Comparison of ENCODE assay signal across 25 cellular contexts in the genomic region with DNA sequence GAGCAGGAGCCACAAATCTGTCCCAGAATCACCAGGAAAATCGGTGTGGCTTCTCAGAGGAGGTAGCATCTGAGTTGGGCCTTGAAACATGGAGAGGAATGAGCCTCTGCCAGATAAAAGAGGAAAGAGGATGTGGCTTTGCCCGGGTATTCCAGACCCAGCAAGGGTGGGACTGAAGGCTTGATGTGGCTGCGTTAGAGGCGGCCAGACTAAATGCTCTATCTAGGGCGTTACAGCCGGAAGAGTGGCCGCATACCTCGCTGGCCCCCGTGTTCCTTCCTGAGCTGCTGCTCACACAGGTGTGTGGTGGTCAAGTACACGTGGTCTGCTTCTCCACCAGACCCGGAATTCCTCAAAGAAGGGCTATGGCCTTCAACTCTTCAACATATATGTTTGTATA. TPM values are rescaled to one million over a fixed set of nuclear protein-coding genes. Genes with fewer than 3 reads are reported as not detected.
A peak's percentile ranks its signal among the peaks of the same experiment; 100 is the strongest.
DNase-seq lines count a peak whose midpoint lies in the region; ATAC-seq, FAIRE-seq and TF ChIP-seq lines count a peak whose summit lies in the region.
"Had no signal": no experiment of that assay in that cellular context is flagged by ENCODE, and none has a peak within 500 bp of the region (broad histone marks: within the 10 kb centered on the region; RNA-seq: fewer than 3 reads in every experiment).

No MANE protein-coding gene starts in this region.

- DNase-seq in activated CD4-positive, alpha-beta T cell treated with anti-CD3 and anti-CD28 coated beads, Interleukin-2, amount 10 ng/mL, durations not matched to agents 7 days and 5 days: no peak
- DNase-seq in activated CD4-positive, alpha-beta T cell treated with anti-CD3 and anti-CD28 coated beads for 48 hours: no peak
- DNase-seq in T-cell (no peak), H1 (ENCODE audit: low read depth in 1 of 2, low spot score in 2 of 2) (no peak), urothelium cell line (ENCODE audit: low spot score) (no peak), NCI-H128 (lab: John Stamatoyannopoulos, UW; ENCODE audit: unreplicated experiment) (no peak), heart left ventricle (no peak)
- DNase-seq: AML-193, Caco-2, DMS153, GF-D8, IMR-90, MM.1S, NCI-H1092, NCI-H2107, NCI-H510A, NCI-H774 had no signal

- no peaks in the 10 kb centered on the region for H3K36me3 Mint-ChIP-seq in activated CD4-positive, alpha-beta T cell treated with anti-CD3 and anti-CD28 coated beads, Interleukin-2, amount 10 ng/mL, durations not matched to agents 7 days and 5 days (ENCODE audit: low read depth)
- H3K36me3 Mint-ChIP-seq in T-cell: no peaks in the 10 kb centered on the region

- no peak overlapping the region for H3K56ac ChIP-seq in H1 (replicated peaks; ENCODE audit: insufficient read length, low read depth, low read length)

- TF ChIP-seq CTCF in H1 (IDR thresholded peaks at IDR 0.05; ENCODE audit: control extremely low read depth in 1 of 3, insufficient read depth in 1 of 3, low read depth in 1 of 3, low read length in 3 of 3) (no peak), heart left ventricle (IDR thresholded peaks at IDR 0.05) (no peak)

- peak in 2 of 4 experiments; percentile 31 to 36 for ATAC-seq in T-cell (replicated peaks in 1 of 4)
- ATAC-seq in HG02938 (IDR thresholded peaks at IDR 0.05; ENCODE audit: unreplicated experiment): no peak
- no peak for ATAC-seq in heart left ventricle
- ATAC-seq: Right ventricle myocardium inferior had no signal

- no peak overlapping the region for H4K91ac ChIP-seq in H1 (replicated peaks; ENCODE audit: insufficient read length, low read length)

- CTCF ChIA-PET in activated CD4-positive, alpha-beta T cell treated with anti-CD3 and anti-CD28 coated beads, Interleukin-2, amount 10 ng/mL, durations not matched to agents 7 days and 5 days (lab: Charles Lee): no interaction called here
- CTCF ChIA-PET in T-cell (lab: Charles Lee): no interaction called here
- CTCF ChIA-PET in H1 (lab: Charles Lee; ENCODE audit: partially characterized antibody): interaction anchor here (0.6 to 0.7 kb wide), 2 partner anchors 38 to 122 kb away, joined by 3 read pairs; no protein-coding TSS in a partner anchor

- no peak overlapping the region; the same call in 1 of the 2 replicates for H4K8ac ChIP-seq in H1 (ENCODE audit: extremely low read depth, insufficient read depth, low read length)

- H3K9me3 ChIP-seq in H1 (ENCODE audit: insufficient read depth in 2 of 2, low read depth in 1 of 2, low read length in 1 of 2): no peaks in the 10 kb centered on the region
- H3K9me3 ChIP-seq in heart left ventricle: no peaks in the 10 kb centered on the region
- H3K9me3 ChIP-seq: Caco-2 had no signal

- no peak overlapping the region for H2BK5ac ChIP-seq in H1 (ENCODE audit: low read depth, low read length)

- no peak overlapping the region for H2BK120ac ChIP-seq in H1 (replicated peaks; ENCODE audit: low read depth, low read length)

- no peaks in the 10 kb centered on the region for H3K9me3 Mint-ChIP-seq in activated CD4-positive, alpha-beta T cell treated with anti-CD3 and anti-CD28 coated beads, Interleukin-2, amount 10 ng/mL, durations not matched to agents 7 days and 5 days
- H3K9me3 Mint-ChIP-seq in T-cell: no peaks in the 10 kb centered on the region

- no peak overlapping the region for H3K4me2 ChIP-seq in H1 (ENCODE audit: insufficient read depth in 1 of 2, low read depth in 2 of 2, low read length in 2 of 2)

- H3K27me3 ChIP-seq in H1 (replicated peaks in 1 of 4; ENCODE audit: control insufficient read depth in 3 of 4, extremely low read depth in 1 of 4, insufficient read depth in 3 of 4, low read length in 3 of 4): no peaks in the 10 kb centered on the region
- H3K27me3 ChIP-seq in heart left ventricle: no peaks in the 10 kb centered on the region

- H2AFZ ChIP-seq in H1 (ENCODE audit: low read length): no peak overlapping the region

- no peaks in the 10 kb centered on the region for H3K79me2 ChIP-seq in H1 (ENCODE audit: control insufficient read depth in 1 of 2, insufficient read depth in 2 of 2, low read length in 2 of 2)

- no peak overlapping the region for H3K4me3 Mint-ChIP-seq in activated CD4-positive, alpha-beta T cell treated with anti-CD3 and anti-CD28 coated beads, Interleukin-2, amount 10 ng/mL, durations not matched to agents 7 days and 5 days
- H3K4me3 Mint-ChIP-seq in T-cell: no peak overlapping the region

- peaks cover 17% of the 10 kb centered on the region for H3K4me1 Mint-ChIP-seq in activated CD4-positive, alpha-beta T cell treated with anti-CD3 and anti-CD28 coated beads, Interleukin-2, amount 10 ng/mL, durations not matched to agents 7 days and 5 days
- peaks cover 15 to 21% (median 17%) of the 10 kb centered on the region in 3 donors for H3K4me1 Mint-ChIP-seq in T-cell

- H2BK12ac ChIP-seq in H1 (ENCODE audit: low read depth, low read length): no peak overlapping the region

- POLR2A ChIA-PET in activated CD4-positive, alpha-beta T cell treated with anti-CD3 and anti-CD28 coated beads, Interleukin-2, amount 10 ng/mL, durations not matched to agents 7 days and 5 days (lab: Charles Lee): no interaction called here
- POLR2A ChIA-PET in T-cell (lab: Charles Lee) (interaction anchor here in 1 of 2 donors (0.6 kb wide), 1 partner anchor 14 kb away, joined by 5 read pairs; no protein-coding TSS in a partner anchor), H1 (lab: Charles Lee; ENCODE audit: partially characterized antibody) (no interaction called here)

- no peak for TF ChIP-seq POLR2A in H1 (IDR thresholded peaks at IDR 0.05; ENCODE audit: control extremely low read depth in 1 of 2, low read depth in 2 of 2, low read length in 2 of 2)
- TF ChIP-seq POLR2A in heart left ventricle (IDR thresholded peaks at IDR 0.05): no peak

- H3K27ac ChIP-seq in H1 (ENCODE audit: low read depth, low read length) (no peak overlapping the region), heart left ventricle (no peak overlapping the region)
- H3K27ac ChIP-seq: 22Rv1 had no signal

- H3K36me3 ChIP-seq in H1 (ENCODE audit: control insufficient read depth in 2 of 4, insufficient read depth in 4 of 4, low read length in 3 of 4) (no peaks in the 10 kb centered on the region), heart left ventricle (no peaks in the 10 kb centered on the region)

- peaks cover 0 to 6% (median 2%) of the 10 kb centered on the region in 4 experiments; a peak in 4 of 7 replicates for H3K4me1 ChIP-seq in H1 (replicated peaks in 1 of 4; ENCODE audit: control insufficient read depth in 3 of 4, insufficient read depth in 4 of 4, low read length in 3 of 4)
- peaks cover 0 to 6% (median 0%) of the 10 kb centered on the region in 12 donors for H3K4me1 ChIP-seq in heart left ventricle
- H3K4me1 ChIP-seq: Caco-2 had no signal

- no peak for TF ChIP-seq EP300 in H1 (IDR thresholded peaks at IDR 0.05; ENCODE audit: borderline replicate concordance in 1 of 2, low read depth in 2 of 2, low read length in 2 of 2)

- no peak overlapping the region for H3K23ac ChIP-seq in H1 (ENCODE audit: insufficient read length)

- FAIRE-seq in H1 (lab: Jason Lieb, UNC) (no peak), urothelium cell line (lab: Jason Lieb, UNC) (peak; percentile 32)
- FAIRE-seq: RCC 7860 had no signal

- no peak overlapping the region for H3K9ac ChIP-seq in H1 (replicated peaks in 1 of 4; ENCODE audit: extremely low read depth in 1 of 4, low read depth in 3 of 4, low read length in 3 of 4)

- no peak overlapping the region for H2BK20ac ChIP-seq in H1 (ENCODE audit: low read length)

- intact Hi-C loops in heart left ventricle (cut with DNase I): no loop called here

- no peak overlapping the region for H3K4me3 ChIP-seq in H1 (ENCODE audit: extremely low read depth in 1 of 4, insufficient read depth in 2 of 4, low read depth in 3 of 4, low read length in 4 of 4)
- H3K4me3 ChIP-seq in heart left ventricle: no peak overlapping the region

- no peak overlapping the region for H3K14ac ChIP-seq in H1 (ENCODE audit: insufficient read length)

- 86% methylated on average over 11 of the region's 11 CpGs; no CpG with 5 or more reads in 1 of the 2 experiments for WGBS in H1 (ENCODE audit: extremely low coverage in 1 of 2, insufficient coverage in 1 of 2, insufficient read length in 1 of 2, insufficient replicate concordance in 2 of 2, low coverage in 1 of 2, low lambda C conversion rate in 2 of 2, missing lambda C conversion rate in 1 of 2), 2 experiments
- 80 to 93% (median 89%) methylated on average over 11 of the region's 11 CpGs for WGBS in heart left ventricle, 4 donors

- no peak for TF ChIP-seq RAD21 in H1 (IDR thresholded peaks at IDR 0.05 in 1 of 2, conservative IDR thresholded peaks at IDR 0.05 in 1 of 2; ENCODE audit: low read depth in 2 of 2, low read length in 2 of 2)

- no peak overlapping the region for H3K18ac ChIP-seq in H1 (ENCODE audit: extremely low read depth, low read length)

- no peak overlapping the region for H2AK5ac ChIP-seq in H1 (ENCODE audit: low read depth, low read length)

- no peaks in the 10 kb centered on the region for H3K23me2 ChIP-seq in H1 (ENCODE audit: low read depth, low read length)

- peaks cover 4% of the 10 kb centered on the region for H3K27me3 Mint-ChIP-seq in activated CD4-positive, alpha-beta T cell treated with anti-CD3 and anti-CD28 coated beads, Interleukin-2, amount 10 ng/mL, durations not matched to agents 7 days and 5 days
- H3K27me3 Mint-ChIP-seq in T-cell: no peaks in the 10 kb centered on the region

- H3K79me1 ChIP-seq in H1 (ENCODE audit: low read depth, low read length): no peaks in the 10 kb centered on the region

- peak overlapping the region; percentile 25 for H3K27ac Mint-ChIP-seq in activated CD4-positive, alpha-beta T cell treated with anti-CD3 and anti-CD28 coated beads, Interleukin-2, amount 10 ng/mL, durations not matched to agents 7 days and 5 days
- peak overlapping the region; percentile 28 to 39 for H3K27ac Mint-ChIP-seq in T-cell

- no peaks in the 10 kb centered on the region for H4K20me1 ChIP-seq in H1 (replicated peaks in 1 of 2; ENCODE audit: control insufficient read depth in 1 of 2, insufficient read depth in 2 of 2, low read length in 2 of 2)

- H4K5ac ChIP-seq in H1 (ENCODE audit: insufficient read length, low read depth, low read length): no peak overlapping the region

- peak overlapping the region; percentile 92; the same call in 1 of the 2 replicates for H2BK15ac ChIP-seq in H1 (ENCODE audit: low read length)

- no peak overlapping the region for H3K4ac ChIP-seq in H1 (replicated peaks; ENCODE audit: insufficient read length, low read depth, low read length)

RNA-seq across cellular contexts. Expression of gene POMC, which starts 33.9 kb away (rescaled TPM):
- 1 to 10 TPM; 4.1 to 5.0 TPM for total RNA-seq in activated CD4-positive, alpha-beta T cell treated with anti-CD3 and anti-CD28 coated beads, Interleukin-2, amount 10 ng/mL, durations not matched to agents 7 days and 5 days
- total RNA-seq in T-cell (1 to 10 TPM; 2.4 to 7.5 (median 4.8) TPM), heart left ventricle (1 to 10 TPM in 8 of 9 donors, under 1 TPM in 1; 0.77 to 8.0 (median 3.0) TPM)
- 1.7 and 2.2 TPM in 2 replicates for total RNA-seq in H1 (2021; fragmentation: NEBNext Ultra II Directional; extraction: Animal tissue kit (Norgen Biotek cat#: 25700))
- polyA plus RNA-seq in H1 (2011; rRNA removed) (4.7 and 6.1 TPM in 2 replicates), heart left ventricle (1 to 10 TPM; 2.6 to 7.8 TPM)
- polyA plus RNA-seq in H1 (2011; cell fraction: cytosol; rRNA removed): 4.8 TPM
- polyA plus RNA-seq in H1 (2011; cell fraction: nucleus; rRNA removed): 4.0 TPM
- polyA plus RNA-seq in H1 (2012, experiment 1 of 2): 2.5 to 3.1 TPM (median 3.0 TPM) in 3 of 4 replicates, not detected in the other
- 2.4 TPM for polyA plus RNA-seq in H1 (2012, experiment 2 of 2)
- polyA plus RNA-seq in H1 (2013, experiment 1 of 2): 4.6 TPM
- polyA plus RNA-seq in H1 (2013, experiment 2 of 2): 4.0 TPM
- 0.32 and 0.71 TPM in 2 replicates for polyA minus RNA-seq in H1 (2011; rRNA and poly(A)+ RNA removed)
- polyA minus RNA-seq in H1 (2011; cell fraction: cytosol; rRNA and poly(A)+ RNA removed): 3.2 TPM
- polyA minus RNA-seq in H1 (2011; cell fraction: nucleus; rRNA and poly(A)+ RNA removed): 1.7 TPM
- total RNA-seq: H4, IMR-90, LHCN-M2, OCI-LY7, SK-MEL-5 had no signal
